In the genomic region with DNA sequence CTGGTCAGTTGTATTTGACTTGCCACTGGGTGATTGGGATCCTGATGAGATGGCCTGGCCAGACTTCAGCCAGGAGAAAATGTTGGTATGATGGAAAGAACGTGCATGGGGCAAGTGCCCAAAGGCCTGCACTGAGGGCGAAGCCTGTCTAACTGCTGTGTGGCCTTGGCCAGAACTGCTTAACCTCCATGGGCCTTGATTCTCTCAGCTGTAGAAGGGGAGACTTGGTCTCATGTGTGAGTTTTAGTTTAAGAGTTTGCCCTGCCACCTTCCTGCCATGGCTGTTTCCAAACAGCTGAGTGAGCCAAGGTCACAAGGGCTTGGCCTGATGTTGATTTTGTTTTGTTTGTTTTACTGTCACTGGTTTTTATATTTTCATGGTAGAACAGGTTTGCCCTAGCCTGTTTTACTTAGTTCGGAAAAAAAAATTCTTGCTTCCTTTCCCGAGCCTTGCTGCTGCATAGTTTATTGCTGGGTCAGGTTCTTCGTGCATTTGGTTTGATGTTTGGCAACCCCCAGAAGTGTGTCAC, we compare ENCODE assay signal across 1 cellular context.
TF ChIP-seq lines count a peak whose summit lies in the region.

No MANE protein-coding gene starts in this region.

TF ChIP-seq in HepG2, 621 proteins besides CTCF, POLR2A, EP300 and RAD21 (continued from another document and continues in another):
- TF ChIP-seq ZNF766 (CRISPR knock-in tag; IDR thresholded peaks at IDR 0.05; ENCODE audit: borderline replicate concordance), result no peak
- TF ChIP-seq EED (CRISPR knock-in tag; IDR thresholded peaks at IDR 0.05), result no peak
- TF ChIP-seq, protein P1, sequence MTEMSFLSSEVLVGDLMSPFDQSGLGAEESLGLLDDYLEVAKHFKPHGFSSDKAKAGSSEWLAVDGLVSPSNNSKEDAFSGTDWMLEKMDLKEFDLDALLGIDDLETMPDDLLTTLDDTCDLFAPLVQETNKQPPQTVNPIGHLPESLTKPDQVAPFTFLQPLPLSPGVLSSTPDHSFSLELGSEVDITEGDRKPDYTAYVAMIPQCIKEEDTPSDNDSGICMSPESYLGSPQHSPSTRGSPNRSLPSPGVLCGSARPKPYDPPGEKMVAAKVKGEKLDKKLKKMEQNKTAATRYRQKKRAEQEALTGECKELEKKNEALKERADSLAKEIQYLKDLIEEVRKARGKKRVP (CRISPR knock-in tag; IDR thresholded peaks at IDR 0.05), result no peak
- no peak for TF ChIP-seq TBP (CRISPR knock-in tag; IDR thresholded peaks at IDR 0.05)
- TF ChIP-seq ZFP1 (CRISPR knock-in tag; IDR thresholded peaks at IDR 0.05), result peak; percentile 93
- no peak for TF ChIP-seq ZSCAN25 (CRISPR knock-in tag; IDR thresholded peaks at IDR 0.05)
- TF ChIP-seq ZNF569 (CRISPR knock-in tag; IDR thresholded peaks at IDR 0.05; ENCODE audit: borderline replicate concordance), result no peak
- TF ChIP-seq ZNF776 (CRISPR knock-in tag; IDR thresholded peaks at IDR 0.05), result no peak
- TF ChIP-seq, protein P2, sequence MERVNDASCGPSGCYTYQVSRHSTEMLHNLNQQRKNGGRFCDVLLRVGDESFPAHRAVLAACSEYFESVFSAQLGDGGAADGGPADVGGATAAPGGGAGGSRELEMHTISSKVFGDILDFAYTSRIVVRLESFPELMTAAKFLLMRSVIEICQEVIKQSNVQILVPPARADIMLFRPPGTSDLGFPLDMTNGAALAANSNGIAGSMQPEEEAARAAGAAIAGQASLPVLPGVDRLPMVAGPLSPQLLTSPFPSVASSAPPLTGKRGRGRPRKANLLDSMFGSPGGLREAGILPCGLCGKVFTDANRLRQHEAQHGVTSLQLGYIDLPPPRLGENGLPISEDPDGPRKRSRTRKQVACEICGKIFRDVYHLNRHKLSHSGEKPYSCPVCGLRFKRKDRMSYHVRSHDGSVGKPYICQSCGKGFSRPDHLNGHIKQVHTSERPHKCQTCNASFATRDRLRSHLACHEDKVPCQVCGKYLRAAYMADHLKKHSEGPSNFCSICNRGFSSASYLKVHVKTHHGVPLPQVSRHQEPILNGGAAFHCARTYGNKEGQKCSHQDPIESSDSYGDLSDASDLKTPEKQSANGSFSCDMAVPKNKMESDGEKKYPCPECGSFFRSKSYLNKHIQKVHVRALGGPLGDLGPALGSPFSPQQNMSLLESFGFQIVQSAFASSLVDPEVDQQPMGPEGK (CRISPR knock-in tag; IDR thresholded peaks at IDR 0.05), result no peak; the same call in 1 of the 2 replicates
- no peak for TF ChIP-seq ZSCAN12 (CRISPR knock-in tag; IDR thresholded peaks at IDR 0.05)
- no peak for TF ChIP-seq ZNF775 (CRISPR knock-in tag; IDR thresholded peaks at IDR 0.05; ENCODE audit: borderline replicate concordance)
- TF ChIP-seq TEAD2 (CRISPR knock-in tag; IDR thresholded peaks at IDR 0.05), result no peak
- 0 out of 2 replicates have a peak, but pooled peaks have one; percentile 34 for TF ChIP-seq ZNF747 (CRISPR knock-in tag; IDR thresholded peaks at IDR 0.05; ENCODE audit: borderline replicate concordance)
- TF ChIP-seq RFX5 (IDR thresholded peaks at IDR 0.05; ENCODE audit: low read depth, low read length), result no peak
- TF ChIP-seq, protein P3, sequence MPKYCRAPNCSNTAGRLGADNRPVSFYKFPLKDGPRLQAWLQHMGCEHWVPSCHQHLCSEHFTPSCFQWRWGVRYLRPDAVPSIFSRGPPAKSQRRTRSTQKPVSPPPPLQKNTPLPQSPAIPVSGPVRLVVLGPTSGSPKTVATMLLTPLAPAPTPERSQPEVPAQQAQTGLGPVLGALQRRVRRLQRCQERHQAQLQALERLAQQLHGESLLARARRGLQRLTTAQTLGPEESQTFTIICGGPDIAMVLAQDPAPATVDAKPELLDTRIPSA (CRISPR knock-in tag; IDR thresholded peaks at IDR 0.05; ENCODE audit: borderline replicate concordance), result no peak
- no peak for TF ChIP-seq ZNF333 (CRISPR knock-in tag; IDR thresholded peaks at IDR 0.05; ENCODE audit: borderline replicate concordance)
- TF ChIP-seq ZFX (CRISPR knock-in tag; IDR thresholded peaks at IDR 0.05; ENCODE audit: low read depth), result peak; percentile 54; the same call in 1 of the 2 replicates
- TF ChIP-seq TARDBP (CRISPR knock-in tag; IDR thresholded peaks at IDR 0.05), result peak; percentile 78
- no peak for TF ChIP-seq ZNF660 (CRISPR knock-in tag; IDR thresholded peaks at IDR 0.05; ENCODE audit: borderline replicate concordance, low read depth)
- TF ChIP-seq NCOR1 (IDR thresholded peaks at IDR 0.05; ENCODE audit: borderline replicate concordance, low read length), result no peak
- TF ChIP-seq POLR2AphosphoS5 (IDR thresholded peaks at IDR 0.05; ENCODE audit: low read depth, low read length), result no peak
- TF ChIP-seq CBX5 (CRISPR knock-in tag; IDR thresholded peaks at IDR 0.05; ENCODE audit: borderline replicate concordance), result peak; percentile 91; the same call in 1 of the 2 replicates
- TF ChIP-seq, protein P4, sequence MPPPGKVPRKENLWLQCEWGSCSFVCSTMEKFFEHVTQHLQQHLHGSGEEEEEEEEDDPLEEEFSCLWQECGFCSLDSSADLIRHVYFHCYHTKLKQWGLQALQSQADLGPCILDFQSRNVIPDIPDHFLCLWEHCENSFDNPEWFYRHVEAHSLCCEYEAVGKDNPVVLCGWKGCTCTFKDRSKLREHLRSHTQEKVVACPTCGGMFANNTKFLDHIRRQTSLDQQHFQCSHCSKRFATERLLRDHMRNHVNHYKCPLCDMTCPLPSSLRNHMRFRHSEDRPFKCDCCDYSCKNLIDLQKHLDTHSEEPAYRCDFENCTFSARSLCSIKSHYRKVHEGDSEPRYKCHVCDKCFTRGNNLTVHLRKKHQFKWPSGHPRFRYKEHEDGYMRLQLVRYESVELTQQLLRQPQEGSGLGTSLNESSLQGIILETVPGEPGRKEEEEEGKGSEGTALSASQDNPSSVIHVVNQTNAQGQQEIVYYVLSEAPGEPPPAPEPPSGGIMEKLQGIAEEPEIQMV (CRISPR knock-in tag; IDR thresholded peaks at IDR 0.05; ENCODE audit: low read depth), result no peak
- TF ChIP-seq CC2D1A (CRISPR knock-in tag; IDR thresholded peaks at IDR 0.05), result no peak
- TF ChIP-seq ZMYM2 (CRISPR knock-in tag; IDR thresholded peaks at IDR 0.05), result peak; percentile 90
- TF ChIP-seq, protein P5, sequence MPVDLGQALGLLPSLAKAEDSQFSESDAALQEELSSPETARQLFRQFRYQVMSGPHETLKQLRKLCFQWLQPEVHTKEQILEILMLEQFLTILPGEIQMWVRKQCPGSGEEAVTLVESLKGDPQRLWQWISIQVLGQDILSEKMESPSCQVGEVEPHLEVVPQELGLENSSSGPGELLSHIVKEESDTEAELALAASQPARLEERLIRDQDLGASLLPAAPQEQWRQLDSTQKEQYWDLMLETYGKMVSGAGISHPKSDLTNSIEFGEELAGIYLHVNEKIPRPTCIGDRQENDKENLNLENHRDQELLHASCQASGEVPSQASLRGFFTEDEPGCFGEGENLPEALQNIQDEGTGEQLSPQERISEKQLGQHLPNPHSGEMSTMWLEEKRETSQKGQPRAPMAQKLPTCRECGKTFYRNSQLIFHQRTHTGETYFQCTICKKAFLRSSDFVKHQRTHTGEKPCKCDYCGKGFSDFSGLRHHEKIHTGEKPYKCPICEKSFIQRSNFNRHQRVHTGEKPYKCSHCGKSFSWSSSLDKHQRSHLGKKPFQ (CRISPR knock-in tag; IDR thresholded peaks at IDR 0.05; ENCODE audit: insufficient replicate concordance), result no peak
- TF ChIP-seq, protein P6, sequence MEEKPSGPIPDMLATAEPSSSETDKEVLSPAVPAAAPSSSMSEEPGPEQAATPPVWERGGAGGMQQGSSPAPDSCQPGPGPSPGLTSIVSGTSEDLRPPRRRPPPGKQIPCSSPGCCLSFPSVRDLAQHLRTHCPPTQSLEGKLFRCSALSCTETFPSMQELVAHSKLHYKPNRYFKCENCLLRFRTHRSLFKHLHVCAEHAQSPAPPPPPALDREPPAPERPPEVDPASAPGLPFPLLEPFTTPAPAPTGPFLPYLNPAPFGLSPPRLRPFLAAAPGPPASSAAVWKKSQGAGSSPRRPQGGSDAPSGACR (CRISPR knock-in tag; IDR thresholded peaks at IDR 0.05), result no peak
- no peak for TF ChIP-seq SOX6 (IDR thresholded peaks at IDR 0.05)
- TF ChIP-seq SOX6 (CRISPR knock-in tag; IDR thresholded peaks at IDR 0.05), result peak; percentile 64; the same call in 1 of the 2 replicates
- TF ChIP-seq, protein P7, sequence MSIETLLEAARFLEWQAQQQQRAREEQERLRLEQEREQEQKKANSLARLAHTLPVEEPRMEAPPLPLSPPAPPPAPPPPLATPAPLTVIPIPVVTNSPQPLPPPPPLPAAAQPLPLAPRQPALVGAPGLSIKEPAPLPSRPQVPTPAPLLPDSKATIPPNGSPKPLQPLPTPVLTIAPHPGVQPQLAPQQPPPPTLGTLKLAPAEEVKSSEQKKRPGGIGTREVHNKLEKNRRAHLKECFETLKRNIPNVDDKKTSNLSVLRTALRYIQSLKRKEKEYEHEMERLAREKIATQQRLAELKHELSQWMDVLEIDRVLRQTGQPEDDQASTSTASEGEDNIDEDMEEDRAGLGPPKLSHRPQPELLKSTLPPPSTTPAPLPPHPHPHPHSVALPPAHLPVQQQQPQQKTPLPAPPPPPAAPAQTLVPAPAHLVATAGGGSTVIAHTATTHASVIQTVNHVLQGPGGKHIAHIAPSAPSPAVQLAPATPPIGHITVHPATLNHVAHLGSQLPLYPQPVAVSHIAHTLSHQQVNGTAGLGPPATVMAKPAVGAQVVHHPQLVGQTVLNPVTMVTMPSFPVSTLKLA (IDR thresholded peaks at IDR 0.05), result no peak
- no peak for TF ChIP-seq ARNT (IDR thresholded peaks at IDR 0.05)
- peak; percentile 67; the same call in 1 of the 2 replicates for TF ChIP-seq ZNF292 (CRISPR knock-in tag; IDR thresholded peaks at IDR 0.05; ENCODE audit: borderline replicate concordance, low read depth)
- TF ChIP-seq ZNF337 (CRISPR knock-in tag; IDR thresholded peaks at IDR 0.05; ENCODE audit: borderline replicate concordance, low read depth), result no peak
- TF ChIP-seq ZNF446 (CRISPR knock-in tag; IDR thresholded peaks at IDR 0.05), result no peak
- peak; percentile 91 for TF ChIP-seq ZNF121 (CRISPR knock-in tag; IDR thresholded peaks at IDR 0.05)
- TF ChIP-seq, protein P8, sequence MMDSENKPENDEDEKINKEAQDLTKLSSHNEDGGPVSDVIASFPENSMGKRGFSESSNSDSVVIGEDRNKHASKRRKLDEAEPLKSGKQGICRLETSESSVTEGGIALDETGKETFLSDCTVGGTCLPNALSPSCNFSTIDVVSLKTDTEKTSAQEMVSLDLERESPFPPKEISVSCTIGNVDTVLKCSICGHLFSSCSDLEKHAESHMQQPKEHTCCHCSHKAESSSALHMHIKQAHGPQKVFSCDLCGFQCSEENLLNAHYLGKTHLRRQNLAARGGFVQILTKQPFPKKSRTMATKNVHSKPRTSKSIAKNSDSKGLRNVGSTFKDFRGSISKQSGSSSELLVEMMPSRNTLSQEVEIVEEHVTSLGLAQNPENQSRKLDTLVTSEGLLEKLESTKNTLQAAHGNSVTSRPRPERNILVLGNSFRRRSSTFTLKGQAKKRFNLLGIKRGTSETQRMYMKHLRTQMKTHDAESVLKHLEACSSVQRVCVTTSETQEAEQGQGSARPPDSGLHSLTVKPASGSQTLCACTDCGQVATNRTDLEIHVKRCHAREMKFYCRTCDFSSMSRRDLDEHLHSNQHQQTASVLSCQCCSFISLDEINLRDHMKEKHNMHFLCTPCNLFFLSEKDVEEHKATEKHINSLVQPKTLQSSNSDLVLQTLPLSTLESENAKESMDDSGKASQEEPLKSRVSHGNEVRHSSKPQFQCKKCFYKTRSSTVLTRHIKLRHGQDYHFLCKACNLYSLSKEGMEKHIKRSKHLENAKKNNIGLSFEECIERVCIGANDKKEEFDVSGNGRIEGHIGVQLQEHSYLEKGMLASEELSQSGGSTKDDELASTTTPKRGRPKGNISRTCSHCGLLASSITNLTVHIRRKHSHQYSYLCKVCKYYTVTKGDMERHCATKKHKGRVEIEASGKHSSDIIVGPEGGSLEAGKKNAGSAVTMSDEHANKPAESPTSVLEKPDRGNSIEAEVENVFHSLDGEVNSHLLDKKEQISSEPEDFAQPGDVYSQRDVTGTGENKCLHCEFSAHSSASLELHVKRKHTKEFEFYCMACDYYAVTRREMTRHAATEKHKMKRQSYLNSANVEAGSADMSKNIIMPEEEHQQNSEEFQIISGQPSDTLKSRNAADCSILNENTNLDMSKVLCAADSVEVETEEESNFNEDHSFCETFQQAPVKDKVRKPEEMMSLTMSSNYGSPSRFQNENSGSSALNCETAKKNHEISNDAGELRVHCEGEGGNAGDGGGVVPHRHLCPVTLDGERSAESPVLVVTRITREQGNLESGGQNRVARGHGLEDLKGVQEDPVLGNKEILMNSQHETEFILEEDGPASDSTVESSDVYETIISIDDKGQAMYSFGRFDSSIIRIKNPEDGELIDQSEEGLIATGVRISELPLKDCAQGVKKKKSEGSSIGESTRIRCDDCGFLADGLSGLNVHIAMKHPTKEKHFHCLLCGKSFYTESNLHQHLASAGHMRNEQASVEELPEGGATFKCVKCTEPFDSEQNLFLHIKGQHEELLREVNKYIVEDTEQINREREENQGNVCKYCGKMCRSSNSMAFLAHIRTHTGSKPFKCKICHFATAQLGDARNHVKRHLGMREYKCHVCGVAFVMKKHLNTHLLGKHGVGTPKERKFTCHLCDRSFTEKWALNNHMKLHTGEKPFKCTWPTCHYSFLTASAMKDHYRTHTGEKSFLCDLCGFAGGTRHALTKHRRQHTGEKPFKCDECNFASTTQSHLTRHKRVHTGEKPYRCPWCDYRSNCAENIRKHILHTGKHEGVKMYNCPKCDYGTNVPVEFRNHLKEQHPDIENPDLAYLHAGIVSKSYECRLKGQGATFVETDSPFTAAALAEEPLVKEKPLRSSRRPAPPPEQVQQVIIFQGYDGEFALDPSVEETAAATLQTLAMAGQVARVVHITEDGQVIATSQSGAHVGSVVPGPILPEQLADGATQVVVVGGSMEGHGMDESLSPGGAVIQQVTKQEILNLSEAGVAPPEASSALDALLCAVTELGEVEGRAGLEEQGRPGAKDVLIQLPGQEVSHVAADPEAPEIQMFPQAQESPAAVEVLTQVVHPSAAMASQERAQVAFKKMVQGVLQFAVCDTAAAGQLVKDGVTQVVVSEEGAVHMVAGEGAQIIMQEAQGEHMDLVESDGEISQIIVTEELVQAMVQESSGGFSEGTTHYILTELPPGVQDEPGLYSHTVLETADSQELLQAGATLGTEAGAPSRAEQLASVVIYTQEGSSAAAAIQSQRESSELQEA (CRISPR knock-in tag; IDR thresholded peaks at IDR 0.05; ENCODE audit: not compliant biosample characterization), result no peak
- TF ChIP-seq SSRP1 (CRISPR knock-in tag; IDR thresholded peaks at IDR 0.05), result no peak
- TF ChIP-seq SMARCC2 (IDR thresholded peaks at IDR 0.05), result no peak
- TF ChIP-seq POGZ (CRISPR knock-in tag; IDR thresholded peaks at IDR 0.05), result peak; percentile 51
- TF ChIP-seq, protein P9, sequence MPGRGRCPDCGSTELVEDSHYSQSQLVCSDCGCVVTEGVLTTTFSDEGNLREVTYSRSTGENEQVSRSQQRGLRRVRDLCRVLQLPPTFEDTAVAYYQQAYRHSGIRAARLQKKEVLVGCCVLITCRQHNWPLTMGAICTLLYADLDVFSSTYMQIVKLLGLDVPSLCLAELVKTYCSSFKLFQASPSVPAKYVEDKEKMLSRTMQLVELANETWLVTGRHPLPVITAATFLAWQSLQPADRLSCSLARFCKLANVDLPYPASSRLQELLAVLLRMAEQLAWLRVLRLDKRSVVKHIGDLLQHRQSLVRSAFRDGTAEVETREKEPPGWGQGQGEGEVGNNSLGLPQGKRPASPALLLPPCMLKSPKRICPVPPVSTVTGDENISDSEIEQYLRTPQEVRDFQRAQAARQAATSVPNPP (CRISPR knock-in tag; IDR thresholded peaks at IDR 0.05), result peak; percentile 72; the same call in 1 of the 2 replicates
